8 cellular contexts compared by ENCODE assay signal in the genomic region with DNA sequence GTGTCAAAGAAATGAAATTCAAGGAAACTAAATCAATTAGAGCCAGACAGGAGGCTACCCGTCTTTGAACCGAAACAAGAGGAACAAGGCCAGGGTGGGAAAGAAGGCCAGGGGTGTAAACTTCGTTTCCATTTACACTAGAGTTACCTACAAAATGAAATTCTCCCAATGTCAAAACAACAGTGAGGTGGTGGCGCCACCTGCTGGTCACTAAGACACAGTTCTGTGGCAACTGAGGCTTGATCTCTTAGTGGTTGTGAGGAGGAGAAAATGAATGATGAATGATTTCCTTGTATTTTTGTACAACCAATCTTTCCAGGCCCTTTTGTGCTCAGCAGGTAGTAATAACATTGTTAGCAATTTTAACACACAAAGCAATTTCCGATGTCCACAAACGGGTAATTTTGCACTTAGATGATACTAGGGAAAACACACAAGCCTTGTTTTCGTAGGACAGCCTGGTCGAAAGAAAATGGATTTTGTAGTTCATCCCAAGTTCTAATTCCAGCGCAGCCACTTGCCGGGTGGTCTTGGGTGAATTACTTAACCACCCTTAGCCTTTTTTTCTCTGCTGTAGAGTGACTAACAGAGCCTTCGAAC. TPM values are rescaled to one million over a fixed set of nuclear protein-coding genes. Genes with fewer than 3 reads are reported as not detected.
A peak's percentile ranks its signal among the peaks of the same experiment; 100 is the strongest.
DNase-seq lines count a peak whose midpoint lies in the region; ATAC-seq and TF ChIP-seq lines count a peak whose summit lies in the region.

No MANE protein-coding gene starts in this region.

- H3K4me2 ChIP-seq in PC-9 (no peak overlapping the region; the same call in 1 of the 2 replicates), fibroblast of lung (ENCODE audit: extremely low read depth, insufficient read depth, low read length) (no peak overlapping the region), neural cell (ENCODE audit: low read length) (no peak overlapping the region)

- CTCF ChIA-PET in A673 (lab: Charles Lee), result no interaction called here
- CTCF ChIA-PET in PC-9 (lab: Charles Lee), result no interaction called here

- peak; percentile 71 for DNase-seq in A673 (ENCODE audit: low spot score)
- peak; percentile 82 for DNase-seq in KG1 (lab: John Stamatoyannopoulos, UW)
- peak; percentile 35 to 47 for DNase-seq in PC-9
- DNase-seq in activated T-cell treated with anti-CD3 and anti-CD28 coated beads, Interleukin-2, amount 50 U/mL, for 1 hour, result peak; percentile 74
- peak; percentile 47 to 71 for DNase-seq in fibroblast of lung (ENCODE audit: low read depth in 2 of 2)
- peak; percentile 77 for DNase-seq in stimulated activated naive CD8-positive, alpha-beta T cell treated with anti-CD3 and anti-CD28 coated beads, Interleukin-15, Interleukin-2, amounts not matched to agents 100 U/mL and 50 U/mL, for 24 hours

- H4K20me1 ChIP-seq in PC-9 (ENCODE audit: insufficient read depth) (no peaks in the 10 kb centered on the region), fibroblast of lung (ENCODE audit: control insufficient read depth, extremely low read depth, insufficient read depth, low read length) (no peaks in the 10 kb centered on the region), neural cell (ENCODE audit: insufficient read depth) (no peaks in the 10 kb centered on the region)

- H3K4me3 ChIP-seq in A673 (ENCODE audit: low read depth, low read length, poor library complexity, severe bottlenecking) (no peak overlapping the region), PC-9 (no peak overlapping the region), fibroblast of lung (replicated peaks in 1 of 4; ENCODE audit: control extremely low read depth in 1 of 4, insufficient read depth in 1 of 4, low read depth in 3 of 4, low read length in 4 of 4) (no peak overlapping the region), neural cell (ENCODE audit: low read length) (no peak overlapping the region)

- H3K9me2 ChIP-seq in PC-9 (ENCODE audit: insufficient read depth) (no peaks in the 10 kb centered on the region), neural cell (ENCODE audit: insufficient read depth, low read length) (no peaks in the 10 kb centered on the region)

- H3K9ac ChIP-seq in fibroblast of lung (ENCODE audit: insufficient read depth, low read length) (no peak overlapping the region), neural cell (ENCODE audit: low read length) (no peak overlapping the region)

- ATAC-seq in GM18519 (IDR thresholded peaks at IDR 0.05; ENCODE audit: low FRiP score, unreplicated experiment), result peak; percentile 84
- ATAC-seq in stimulated activated naive CD8-positive, alpha-beta T cell treated with anti-CD3 and anti-CD28 coated beads, Interleukin-15, Interleukin-2, amounts not matched to agents 100 U/mL and 50 U/mL, for 24 hours, result peak; percentile 70

- no peaks in the 10 kb centered on the region for H3K4me1 ChIP-seq in A673 (ENCODE audit: insufficient read depth, low read length, poor library complexity, severe bottlenecking)
- no peaks in the 10 kb centered on the region; the same call in 1 of the 2 replicates for H3K4me1 ChIP-seq in PC-9 (replicated peaks; ENCODE audit: insufficient read depth)
- H3K4me1 ChIP-seq in fibroblast of lung (ENCODE audit: control insufficient read depth, extremely low read depth, insufficient read depth, low read length), result no peaks in the 10 kb centered on the region

- peak; percentile 93 for TF ChIP-seq RAD21 in neural cell (conservative IDR thresholded peaks at IDR 0.05)

- intact Hi-C loops in A673 (cut with micrococcal nuclease; ENCODE audit: unreplicated experiment) (loop anchor here (1.0 to 5.0 kb wide), 2 partner anchors 406 to 507 kb away; no protein-coding TSS in a partner anchor), PC-9 (cut with micrococcal nuclease; ENCODE audit: unreplicated experiment) (loop anchor here (1.0 kb wide), 2 partner anchors 406 to 506 kb away; no protein-coding TSS in a partner anchor)

- H3K27me3 ChIP-seq in A673 (replicated peaks; ENCODE audit: insufficient read depth, low read depth, low read length, poor library complexity), result no peaks in the 10 kb centered on the region
- no peaks in the 10 kb centered on the region for H3K27me3 ChIP-seq in PC-9 (ENCODE audit: insufficient read depth, low read depth)
- no peaks in the 10 kb centered on the region for H3K27me3 ChIP-seq in fibroblast of lung (ENCODE audit: control insufficient read depth, insufficient read depth, low read length)
- H3K27me3 ChIP-seq in neural cell (ENCODE audit: insufficient read depth, low read depth, low read length), result no peaks in the 10 kb centered on the region

- H3K79me2 ChIP-seq in PC-9 (ENCODE audit: low read depth) (no peaks in the 10 kb centered on the region), fibroblast of lung (ENCODE audit: control insufficient read depth, insufficient read depth, low read length) (no peaks in the 10 kb centered on the region), neural cell (replicated peaks; ENCODE audit: insufficient read depth, low read length) (no peaks in the 10 kb centered on the region)

- no peak for TF ChIP-seq EP300 in neural cell (conservative IDR thresholded peaks at IDR 0.05; ENCODE audit: poor library complexity, severe bottlenecking)

- H3K27ac ChIP-seq in A673 (ENCODE audit: low read depth, low read length, poor library complexity, severe bottlenecking) (no peak overlapping the region), PC-9 (no peak overlapping the region), fibroblast of lung (ENCODE audit: insufficient read depth, low read length) (no peak overlapping the region), neural cell (ENCODE audit: low read length) (no peak overlapping the region)

- POLR2A ChIA-PET in A673 (lab: Charles Lee; ENCODE audit: low non-redundant PET) (no interaction called here), PC-9 (lab: Charles Lee; ENCODE audit: unreplicated experiment) (no interaction called here)

- H2AFZ ChIP-seq in PC-9 (no peak overlapping the region), fibroblast of lung (ENCODE audit: low read length) (no peak overlapping the region), neural cell (ENCODE audit: low read depth, low read length) (no peak overlapping the region)

- H3K36me3 ChIP-seq in A673 (ENCODE audit: insufficient read depth, low read length, poor library complexity, severe bottlenecking) (no peaks in the 10 kb centered on the region), PC-9 (ENCODE audit: low read depth) (no peaks in the 10 kb centered on the region), fibroblast of lung (ENCODE audit: control insufficient read depth, insufficient read depth, low read length) (no peaks in the 10 kb centered on the region), neural cell (ENCODE audit: insufficient read depth, low read length) (no peaks in the 10 kb centered on the region)

- H3F3A ChIP-seq in PC-9 (ENCODE audit: insufficient read depth, low read depth) (no peaks in the 10 kb centered on the region), neural cell (ENCODE audit: insufficient read depth, low read length, poor library complexity, severe bottlenecking) (no peaks in the 10 kb centered on the region)

- TF ChIP-seq CTCF in A673 (conservative IDR thresholded peaks at IDR 0.05; ENCODE audit: low read depth, low read length) (peak; percentile 89), PC-9 (conservative IDR thresholded peaks at IDR 0.05) (peak; percentile 87), fibroblast of lung (conservative IDR thresholded peaks at IDR 0.05 in 1 of 2, IDR thresholded peaks at IDR 0.05 in 1 of 2; ENCODE audit: low read depth in 1 of 2, low read length in 2 of 2) (peak; percentile 72 to 85), neural cell (IDR thresholded peaks at IDR 0.05; ENCODE audit: poor library complexity, severe bottlenecking) (peak; percentile 93)

- H3K9me3 ChIP-seq in A673 (ENCODE audit: low read depth, low read length, poor library complexity, severe bottlenecking), result no peaks in the 10 kb centered on the region
- no peaks in the 10 kb centered on the region for H3K9me3 ChIP-seq in PC-9 (ENCODE audit: insufficient read depth, low read depth)
- H3K9me3 ChIP-seq in fibroblast of lung (ENCODE audit: control insufficient read depth, insufficient read depth, low read depth, low read length), result no peaks in the 10 kb centered on the region
- H3K9me3 ChIP-seq in neural cell (ENCODE audit: low read length), result no peaks in the 10 kb centered on the region

- BruUV-seq in A673 (replicated peaks; lab: Mats Ljungman, UMichigan) (no TSS peak), PC-9 (replicated peaks; lab: Mats Ljungman, UMichigan) (no TSS peak)

TF ChIP-seq in neural cell, 6 proteins besides CTCF, POLR2A, EP300 and RAD21:
- TF ChIP-seq REST (IDR thresholded peaks at IDR 0.05; ENCODE audit: borderline replicate concordance) (no peak), SMC3 (conservative IDR thresholded peaks at IDR 0.05; ENCODE audit: poor library complexity) (peak; percentile 95), POLR2AphosphoS5 (IDR thresholded peaks at IDR 0.05) (peak; percentile 9)
TF ChIP-seq in neural cell: peak in this region for 2.

RNA-seq across cellular contexts. Expression of gene SOD1, which starts 54.8 kb away (rescaled TPM):
- 373 and 380 TPM in 2 replicates for total RNA-seq in A673 (2021)
- total RNA-seq in PC-9 (2021), result 275 and 288 TPM in 2 replicates
- total RNA-seq in fibroblast of lung, result 212 and 286 TPM in 2 replicates
- 462 and 546 TPM in 2 replicates for polyA plus RNA-seq in fibroblast of lung
- polyA plus RNA-seq in fibroblast of lung (2012), result 355 and 412 TPM in 2 replicates
- 28.2 and 33.5 TPM in 2 replicates for polyA minus RNA-seq in fibroblast of lung (ENCODE audit: low replicate concordance)
- 404 and 449 TPM in 2 replicates for polyA plus RNA-seq in neural cell
- 99.6 and 124 TPM in 2 replicates for polyA minus RNA-seq in neural cell
